Comparison of ENCODE assay signal across 8 cellular contexts in the genomic region with DNA sequence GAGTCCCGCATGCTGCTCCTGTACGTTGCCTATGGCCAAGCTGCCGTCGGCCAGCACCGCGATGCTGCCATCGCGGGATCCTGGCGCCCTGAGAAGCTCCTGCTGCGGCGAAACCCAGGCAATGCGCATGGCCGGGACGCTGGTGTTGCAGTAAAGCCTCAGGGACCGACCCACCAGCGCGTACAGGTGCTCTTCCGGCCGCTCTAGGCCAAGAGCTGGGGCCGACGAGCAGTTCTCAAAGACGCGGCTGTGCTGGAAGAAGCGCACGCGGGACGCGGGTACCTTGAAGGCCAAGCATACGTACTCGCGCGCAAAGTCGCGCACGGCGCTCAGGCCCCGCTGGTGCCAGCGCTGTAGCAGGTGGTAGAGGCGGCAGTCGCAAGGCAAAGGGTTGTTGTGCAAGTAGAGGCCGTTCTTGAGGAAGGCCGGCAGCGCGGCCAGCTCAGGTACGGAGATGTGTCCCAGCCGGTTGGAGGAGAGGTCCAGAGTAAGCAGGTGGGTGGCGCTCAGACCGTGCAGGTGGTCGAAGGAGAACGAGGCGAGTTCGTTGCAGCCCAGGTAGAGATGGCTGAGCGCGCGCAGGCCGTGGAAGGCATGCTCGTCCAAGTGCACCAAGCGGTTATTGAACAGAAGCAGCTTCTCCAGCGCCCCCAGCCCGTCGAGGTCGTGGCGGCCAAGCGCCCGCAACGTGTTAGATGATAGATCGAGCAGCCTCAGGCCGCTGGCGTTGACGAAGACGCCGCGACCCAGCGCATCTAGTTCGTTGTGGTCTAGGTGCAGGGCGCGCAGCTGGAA. TPM values are rescaled to one million over a fixed set of nuclear protein-coding genes. Genes with fewer than 3 reads are reported as not detected.
DNase-seq lines count a peak whose midpoint lies in the region; ATAC-seq and TF ChIP-seq lines count a peak whose summit lies in the region.

No MANE protein-coding gene starts in this region.

- DNase-seq in GM12865 (ENCODE audit: low read depth) (no peak), heart left ventricle (peak in 2 of 5 donors; percentile 23 to 62), sciatic nerve (ENCODE audit: low spot score) (peak; percentile 64), SHP77 treated with DMSO at 0.1 percent for 48 hours (lab: John Stamatoyannopoulos, UW) (no peak), nucleus accumbens (lab: John Stamatoyannopoulos, UW) (no peak)
- no peak for DNase-seq in T-helper 2 cell treated with Interferon-gamma antibody and Interleukin-4, amounts not matched to agents 5 μg/mL and 100 μg/mL, for 36 hours (ENCODE audit: low spot score)

- peaks cover 35% of the 10 kb centered on the region for H3K36me3 Mint-ChIP-seq in T-helper 2 cell treated with Interferon-gamma antibody and Interleukin-4, amounts not matched to agents 5 μg/mL and 100 μg/mL, for 36 hours (ENCODE audit: low read depth)

- peak overlapping the region; percentile 86 for H3K4me3 Mint-ChIP-seq in T-helper 2 cell treated with Interferon-gamma antibody and Interleukin-4, amounts not matched to agents 5 μg/mL and 100 μg/mL, for 36 hours

- no peaks in the 10 kb centered on the region for H3K9me3 ChIP-seq in heart left ventricle

- H3K4me3 ChIP-seq in GM12865 (ENCODE audit: low read depth, low read length) (peak overlapping the region; percentile 32), heart left ventricle (peak overlapping the region; percentile 29 to 72 (median 63))

- H3K9me3 Mint-ChIP-seq in T-helper 2 cell treated with Interferon-gamma antibody and Interleukin-4, amounts not matched to agents 5 μg/mL and 100 μg/mL, for 36 hours, result no peaks in the 10 kb centered on the region

- no peak for TF ChIP-seq POLR2A in heart left ventricle (IDR thresholded peaks at IDR 0.05)

- no peaks in the 10 kb centered on the region for H3K27me3 Mint-ChIP-seq in T-helper 2 cell treated with Interferon-gamma antibody and Interleukin-4, amounts not matched to agents 5 μg/mL and 100 μg/mL, for 36 hours (ENCODE audit: low read depth)

- peaks cover 24% of the 10 kb centered on the region for H3K4me1 Mint-ChIP-seq in T-helper 2 cell treated with Interferon-gamma antibody and Interleukin-4, amounts not matched to agents 5 μg/mL and 100 μg/mL, for 36 hours (ENCODE audit: low read depth)

- H3K36me3 ChIP-seq in heart left ventricle, result peaks cover 2 to 53% (median 38%) of the 10 kb centered on the region in 9 donors

- ATAC-seq in heart left ventricle (peak in 1 of 4 donors; percentile 0), sciatic nerve (no peak), GM19455 (IDR thresholded peaks at IDR 0.05; ENCODE audit: unreplicated experiment) (no peak), GM19324 (IDR thresholded peaks at IDR 0.05; ENCODE audit: low FRiP score, unreplicated experiment) (no peak)

- H3K27ac Mint-ChIP-seq in T-helper 2 cell treated with Interferon-gamma antibody and Interleukin-4, amounts not matched to agents 5 μg/mL and 100 μg/mL, for 36 hours, result peak overlapping the region; percentile 26

- TF ChIP-seq CTCF in GM12865 (IDR thresholded peaks at IDR 0.05; ENCODE audit: insufficient read depth, low read depth, low read length, missing control alignments) (no peak), heart left ventricle (IDR thresholded peaks at IDR 0.05) (no peak)

- WGBS in heart left ventricle, 4 donors, result 32 to 43% (median 35%) methylated on average over 54 to 77 of the region's 77 CpGs

- intact Hi-C loops in heart left ventricle (cut with DNase I), result loop anchor here in 2 of 10 donors (10.0 kb wide), 2 partner anchors 116 to 186 kb away; a partner anchor contains a TSS
- intact Hi-C loops in sciatic nerve (cut with DNase I), result no loop called here

- peak overlapping the region in 3 of 12 donors; percentile 60 to 72 (median 64) for H3K27ac ChIP-seq in heart left ventricle

- H3K4me1 ChIP-seq in heart left ventricle, result peaks cover 13 to 36% (median 21%) of the 10 kb centered on the region in 12 donors

- H3K27me3 ChIP-seq in heart left ventricle, result no peaks in the 10 kb centered on the region

RNA-seq across cellular contexts. Expression of a gene that starts 0.9 kb away (rescaled TPM):
- total RNA-seq in heart left ventricle (1 to 10 TPM in 1 of 9 donors, under 1 TPM in 2, not detected in 6; 0.14 to 1.4 (median 0.40) TPM), sciatic nerve (not detected)
- under 1 TPM; 0.69 to 0.76 TPM for polyA plus RNA-seq in heart left ventricle

RNA-seq across cellular contexts. Expression of a gene that starts 5.1 kb away (rescaled TPM):
- 10 to 100 TPM in 8 of 9 donors, 1 to 10 TPM in 1; 9.4 to 21.8 (median 13.7) TPM for total RNA-seq in heart left ventricle
- polyA plus RNA-seq in heart left ventricle, result 10 to 100 TPM in 1 of 2 donors, 1 to 10 TPM in 1; 7.6 to 53.7 TPM
- 22.0 TPM for total RNA-seq in sciatic nerve

RNA-seq across cellular contexts. Expression of a gene that starts 29.3 kb away (rescaled TPM):
- 10 to 100 TPM; 44.6 to 61.4 (median 49.5) TPM for total RNA-seq in heart left ventricle
- 10 to 100 TPM; 27.7 to 28.5 TPM for polyA plus RNA-seq in heart left ventricle
- 37.9 TPM for total RNA-seq in sciatic nerve

RNA-seq across cellular contexts. Expression of a gene that starts 29.3 kb away (rescaled TPM):
- total RNA-seq in heart left ventricle (10 to 100 TPM in 1 of 9 donors, 1 to 10 TPM in 8; 1.8 to 29.4 (median 3.2) TPM), sciatic nerve (20.6 TPM)
- 1 to 10 TPM; 2.0 to 4.4 TPM for polyA plus RNA-seq in heart left ventricle

RNA-seq across cellular contexts. Expression of a gene that starts 44.5 kb away (rescaled TPM):
- total RNA-seq in heart left ventricle (100 to 1,000 TPM in 6 of 9 donors, 10 to 100 TPM in 3; 74.6 to 136 (median 105) TPM), sciatic nerve (51.0 TPM)
- polyA plus RNA-seq in heart left ventricle, result 10 to 100 TPM; 18.3 to 84.9 TPM
